8 cellular contexts compared by ENCODE assay signal in the genomic region with DNA sequence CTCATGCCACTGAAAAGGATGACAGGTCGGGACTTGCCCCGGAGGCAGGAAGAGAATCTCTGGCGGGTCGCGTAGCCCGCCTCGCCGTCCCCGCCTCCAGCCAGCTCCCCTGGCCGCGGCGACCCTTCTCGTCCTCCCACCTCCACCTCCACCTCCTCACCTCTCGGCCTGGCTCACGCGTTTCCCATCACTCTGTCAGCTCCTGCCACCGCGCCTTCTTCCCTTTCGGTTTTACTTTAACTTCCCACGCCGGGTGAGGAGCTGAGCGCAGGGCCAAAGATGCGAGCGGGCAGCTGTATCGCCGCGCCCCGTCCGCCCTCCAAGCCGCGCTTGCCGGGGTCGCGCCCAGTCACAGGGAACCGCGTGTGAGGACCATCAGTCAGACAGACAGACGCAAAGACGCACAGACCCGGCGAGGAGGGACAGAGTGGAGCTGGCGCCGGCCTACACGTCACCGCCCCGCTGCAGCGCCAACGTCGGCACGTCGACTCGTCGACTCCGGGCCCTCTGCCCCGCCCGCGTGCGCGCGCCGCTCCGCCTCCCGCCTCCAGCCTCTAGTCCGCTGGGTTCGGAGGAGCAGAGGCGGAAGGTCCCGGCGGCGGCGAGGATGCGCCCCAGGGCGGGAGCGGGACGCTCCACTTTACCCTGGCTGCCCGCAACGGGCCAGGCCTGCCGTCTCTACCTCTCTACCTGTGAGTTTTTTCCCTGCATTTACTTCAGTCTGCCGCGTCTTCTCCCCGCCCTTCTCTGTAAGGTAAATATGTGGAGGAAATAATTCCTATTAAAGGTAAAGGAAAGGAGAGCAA. TPM values are rescaled to one million over a fixed set of nuclear protein-coding genes. Genes with fewer than 3 reads are reported as not detected.
DNase-seq lines count a peak whose midpoint lies in the region; TF ChIP-seq lines count a peak whose summit lies in the region.

A gene with protein sequence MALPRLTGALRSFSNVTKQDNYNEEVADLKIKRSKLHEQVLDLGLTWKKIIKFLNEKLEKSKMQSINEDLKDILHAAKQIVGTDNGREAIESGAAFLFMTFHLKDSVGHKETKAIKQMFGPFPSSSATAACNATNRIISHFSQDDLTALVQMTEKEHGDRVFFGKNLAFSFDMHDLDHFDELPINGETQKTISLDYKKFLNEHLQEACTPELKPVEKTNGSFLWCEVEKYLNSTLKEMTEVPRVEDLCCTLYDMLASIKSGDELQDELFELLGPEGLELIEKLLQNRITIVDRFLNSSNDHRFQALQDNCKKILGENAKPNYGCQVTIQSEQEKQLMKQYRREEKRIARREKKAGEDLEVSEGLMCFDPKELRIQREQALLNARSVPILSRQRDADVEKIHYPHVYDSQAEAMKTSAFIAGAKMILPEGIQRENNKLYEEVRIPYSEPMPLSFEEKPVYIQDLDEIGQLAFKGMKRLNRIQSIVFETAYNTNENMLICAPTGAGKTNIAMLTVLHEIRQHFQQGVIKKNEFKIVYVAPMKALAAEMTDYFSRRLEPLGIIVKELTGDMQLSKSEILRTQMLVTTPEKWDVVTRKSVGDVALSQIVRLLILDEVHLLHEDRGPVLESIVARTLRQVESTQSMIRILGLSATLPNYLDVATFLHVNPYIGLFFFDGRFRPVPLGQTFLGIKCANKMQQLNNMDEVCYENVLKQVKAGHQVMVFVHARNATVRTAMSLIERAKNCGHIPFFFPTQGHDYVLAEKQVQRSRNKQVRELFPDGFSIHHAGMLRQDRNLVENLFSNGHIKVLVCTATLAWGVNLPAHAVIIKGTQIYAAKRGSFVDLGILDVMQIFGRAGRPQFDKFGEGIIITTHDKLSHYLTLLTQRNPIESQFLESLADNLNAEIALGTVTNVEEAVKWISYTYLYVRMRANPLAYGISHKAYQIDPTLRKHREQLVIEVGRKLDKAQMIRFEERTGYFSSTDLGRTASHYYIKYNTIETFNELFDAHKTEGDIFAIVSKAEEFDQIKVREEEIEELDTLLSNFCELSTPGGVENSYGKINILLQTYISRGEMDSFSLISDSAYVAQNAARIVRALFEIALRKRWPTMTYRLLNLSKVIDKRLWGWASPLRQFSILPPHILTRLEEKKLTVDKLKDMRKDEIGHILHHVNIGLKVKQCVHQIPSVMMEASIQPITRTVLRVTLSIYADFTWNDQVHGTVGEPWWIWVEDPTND (N-terminal part only) (minus strand): TSS at position 429 of the 806 bp plus-strand sequence. CDS start 13,332 bp downstream, outside the sequence.

- no peaks in the 10 kb centered on the region for H3K9me3 Mint-ChIP-seq in neural crest cell

- peaks cover 36% of the 10 kb centered on the region for H3K4me1 Mint-ChIP-seq in neural crest cell

- peak; percentile 94 for DNase-seq in ELR (ENCODE audit: low read depth)
- peak; percentile 77 for DNase-seq in H4 (ENCODE audit: low spot score)
- peak; percentile 58 for DNase-seq in LNCaP clone FGC (ENCODE audit: low read depth)
- peak; percentile 84 to 91 for DNase-seq in SHP77 (lab: John Stamatoyannopoulos, UW)
- DNase-seq in activated effector memory CD4-positive, alpha-beta T cell treated with Interleukin-2 at 50 U/mL for 16 hours = peak; percentile 83
- DNase-seq in fibroblast of the conjunctiva (ENCODE audit: low read depth) = peak; percentile 85
- peak; percentile 79 for DNase-seq in neural crest cell (ENCODE audit: low read depth, low spot score)
- peak; percentile 93 for DNase-seq in stomach

- H3K27ac Mint-ChIP-seq in neural crest cell (ENCODE audit: unreplicated experiment) = peak within 1 kb of the TSS; percentile 100

- no peaks in the 10 kb centered on the region for H3K27me3 ChIP-seq in stomach

- no peaks in the 10 kb centered on the region for H3K27me3 Mint-ChIP-seq in neural crest cell (ENCODE audit: low read depth)

- H3K4me3 Mint-ChIP-seq in neural crest cell = peak within 1 kb of the TSS; percentile 98

- H3K4me3 ChIP-seq in LNCaP clone FGC (ENCODE audit: low read depth, low read length) (peak within 1 kb of the TSS; percentile 72), stomach (peak within 1 kb of the TSS; percentile 62 to 87 (median 80))

- peaks cover 0 to 39% (median 23%) of the 10 kb centered on the region in 4 donors for H3K4me1 ChIP-seq in stomach

- H3K36me3 Mint-ChIP-seq in neural crest cell (ENCODE audit: low read depth) = peaks cover 2% of the 10 kb centered on the region

- TF ChIP-seq EP300 in stomach (IDR thresholded peaks at IDR 0.05) = no peak

- no peaks in the 10 kb centered on the region for H3K36me3 ChIP-seq in stomach

- no peaks in the 10 kb centered on the region for H3K9me3 ChIP-seq in stomach

- TF ChIP-seq POLR2A in stomach (IDR thresholded peaks at IDR 0.05) = peak in 1 of 4 donors; percentile 32

- TF ChIP-seq CTCF in LNCaP clone FGC (IDR thresholded peaks at IDR 0.05; ENCODE audit: control insufficient read depth, extremely low read depth, insufficient read depth) = no peak
- TF ChIP-seq CTCF in neural crest cell (conservative IDR thresholded peaks at IDR 0.05) = no peak
- TF ChIP-seq CTCF in stomach (IDR thresholded peaks at IDR 0.05) = no peak

- H3K27ac ChIP-seq in stomach = peak within 1 kb of the TSS; percentile 92 to 97 (median 95)

- 0 to 1% (median 0%) methylated on average over 52 to 79 of the region's 79 CpGs for WGBS in stomach, 5 donors

- intact Hi-C loops in stomach (cut with DNase I; ENCODE audit: low total_unique reads) = no loop called here

RNA-seq across cellular contexts. Expression of the gene that starts here (rescaled TPM):
- total RNA-seq in H4 (2014; rRNA removed; shearing (Covaris generic)) = 19.1 and 22.5 TPM in 2 replicates
- total RNA-seq in neural crest cell (31.4 and 37.9 TPM in 2 replicates), stomach (10 to 100 TPM in 4 of 5 donors, 1 to 10 TPM in 1; 9.3 to 49.2 (median 39.7) TPM)
- polyA plus RNA-seq in stomach = 1 to 10 TPM; 6.3 to 8.0 (median 6.7) TPM

Comparison
In these comparisons a context has a peak if more than half of its experiments do, and no peak if none do; other contexts are left out.
1. Peak in every context shown above with its lines: DNase-seq, H3K4me3 ChIP-seq and H3K27ac ChIP-seq.